Comparison of ENCODE assay signal across 11 cellular contexts in the genomic region with DNA sequence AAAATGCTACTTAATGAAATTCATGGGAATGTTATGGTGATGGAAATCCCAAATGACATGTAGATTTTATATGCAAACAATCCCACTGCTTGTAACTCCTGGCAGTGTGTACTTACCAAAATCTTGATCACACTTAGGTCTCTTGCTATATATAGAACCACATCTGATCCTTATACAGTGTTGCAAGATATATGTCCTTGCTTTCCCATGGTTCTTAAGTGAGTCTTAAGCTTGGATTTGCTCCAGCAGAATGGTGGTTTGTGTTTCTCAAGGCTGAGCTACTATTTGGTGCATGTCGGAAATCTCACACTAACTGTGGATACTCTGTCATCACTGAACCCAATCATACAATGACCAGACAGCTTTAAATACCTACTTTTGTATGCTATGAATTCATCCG. TPM values are rescaled to one million over a fixed set of nuclear protein-coding genes. Genes with fewer than 3 reads are reported as not detected.
DNase-seq lines count a peak whose midpoint lies in the region; ATAC-seq and TF ChIP-seq lines count a peak whose summit lies in the region.
"Had no signal": no experiment of that assay in that cellular context is flagged by ENCODE, and none has a peak within 500 bp of the region (broad histone marks: within the 10 kb centered on the region; RNA-seq: fewer than 3 reads in every experiment).

No MANE protein-coding gene starts in this region.

- peak overlapping the region; percentile 3 for H3K4me3 ChIP-seq in brain microvascular endothelial cell (ENCODE audit: low read depth, low read length)

- peak overlapping the region; percentile 99 for H3K27ac ChIP-seq in brain microvascular endothelial cell

- no peak overlapping the region for H3K27ac Mint-ChIP-seq in activated CD4-positive, alpha-beta memory T cell treated with anti-CD3 and anti-CD28 coated beads, Interleukin-2, amount 10 ng/mL, durations not matched to agents 7 days and 5 days

- ATAC-seq in GM18907 (IDR thresholded peaks at IDR 0.05; ENCODE audit: unreplicated experiment): no peak
- ATAC-seq: stimulated activated naive CD8-positive, alpha-beta T cell treated with anti-CD3 and anti-CD28 coated beads, Interleukin-15, amount 100 ng/mL, for 72 hours had no signal

- H3K27me3 Mint-ChIP-seq in activated CD4-positive, alpha-beta memory T cell treated with anti-CD3 and anti-CD28 coated beads, Interleukin-2, amount 10 ng/mL, durations not matched to agents 7 days and 5 days: no peaks in the 10 kb centered on the region
- H3K27me3 Mint-ChIP-seq: stimulated activated naive CD8-positive, alpha-beta T cell treated with anti-CD3 and anti-CD28 coated beads, Interleukin-15, amount 100 ng/mL, for 72 hours had no signal

- peaks cover 3% of the 10 kb centered on the region for H3K4me1 Mint-ChIP-seq in activated CD4-positive, alpha-beta memory T cell treated with anti-CD3 and anti-CD28 coated beads, Interleukin-2, amount 10 ng/mL, durations not matched to agents 7 days and 5 days

- DNase-seq in A172 (ENCODE audit: low spot score) (peak; percentile 78), HS-5 (ENCODE audit: low read depth) (peak; percentile 82), brain microvascular endothelial cell (peak; percentile 96), kidney tubule cell (ENCODE audit: low spot score) (peak; percentile 60), NCI-H524 treated with DMSO at 0.1 percent for 48 hours (lab: John Stamatoyannopoulos, UW) (no peak)
- no peak for DNase-seq in activated CD4-positive, alpha-beta memory T cell treated with anti-CD3 and anti-CD28 coated beads, Interleukin-2, amount 10 ng/mL, durations not matched to agents 7 days and 5 days
- no peak for DNase-seq in stimulated activated CD4-positive, alpha-beta T cell treated with anti-CD3 and anti-CD28 coated beads, Interleukin-4, amount 100 ng/mL, for 1 hour
- DNase-seq: NCI-H1436 treated with DMSO at 0.1 percent for 48 hours; stimulated activated naive CD8-positive, alpha-beta T cell treated with anti-CD3 and anti-CD28 coated beads, Interleukin-15, amount 100 ng/mL, for 72 hours had no signal

- in situ Hi-C loops in brain microvascular endothelial cell (cut with HindIII; ENCODE audit: low pct_ligation_motif_present, low sequenced_read_pairs): no loop called here

- CTCF ChIA-PET in activated CD4-positive, alpha-beta memory T cell treated with anti-CD3 and anti-CD28 coated beads, Interleukin-2, amount 10 ng/mL, durations not matched to agents 7 days and 5 days (lab: Charles Lee): no interaction called here

- no peaks in the 10 kb centered on the region for H3K36me3 ChIP-seq in brain microvascular endothelial cell (replicated peaks)

- peaks cover 2% of the 10 kb centered on the region for H3K9me3 Mint-ChIP-seq in activated CD4-positive, alpha-beta memory T cell treated with anti-CD3 and anti-CD28 coated beads, Interleukin-2, amount 10 ng/mL, durations not matched to agents 7 days and 5 days
- H3K9me3 Mint-ChIP-seq: stimulated activated naive CD8-positive, alpha-beta T cell treated with anti-CD3 and anti-CD28 coated beads, Interleukin-15, amount 100 ng/mL, for 72 hours had no signal

- TF ChIP-seq CTCF in brain microvascular endothelial cell (IDR thresholded peaks at IDR 0.05; ENCODE audit: low read depth, low read length, missing control alignments): no peak

- POLR2A ChIA-PET in activated CD4-positive, alpha-beta memory T cell treated with anti-CD3 and anti-CD28 coated beads, Interleukin-2, amount 10 ng/mL, durations not matched to agents 7 days and 5 days (lab: Charles Lee): no interaction called here

- H3K27me3 ChIP-seq in brain microvascular endothelial cell (replicated peaks): no peaks in the 10 kb centered on the region

- no peaks in the 10 kb centered on the region for H3K36me3 Mint-ChIP-seq in activated CD4-positive, alpha-beta memory T cell treated with anti-CD3 and anti-CD28 coated beads, Interleukin-2, amount 10 ng/mL, durations not matched to agents 7 days and 5 days (ENCODE audit: low read depth)

- no peak overlapping the region for H3K4me3 Mint-ChIP-seq in activated CD4-positive, alpha-beta memory T cell treated with anti-CD3 and anti-CD28 coated beads, Interleukin-2, amount 10 ng/mL, durations not matched to agents 7 days and 5 days
- H3K4me3 Mint-ChIP-seq: stimulated activated naive CD8-positive, alpha-beta T cell treated with anti-CD3 and anti-CD28 coated beads, Interleukin-15, amount 100 ng/mL, for 72 hours had no signal

RNA-seq across cellular contexts. Expression of gene KCNJ15, which starts 50.0 kb away (rescaled TPM):
- total RNA-seq in A172 (2014; rRNA removed; shearing (Covaris generic)): 0.16 TPM in 1 of 2 replicates, not detected in the other
- not detected for total RNA-seq in activated CD4-positive, alpha-beta memory T cell treated with anti-CD3 and anti-CD28 coated beads, Interleukin-2, amount 10 ng/mL, durations not matched to agents 7 days and 5 days
- total RNA-seq: A673 had no signal

Comparison
In these comparisons a context has a peak if more than half of its experiments do, and no peak if none do; other contexts are left out.
1. DNase-seq: peak in A172 (single experiment), HS-5 (single experiment), brain microvascular endothelial cell (single experiment) and kidney tubule cell (single experiment); none in NCI-H524 treated with DMSO at 0.1 percent for 48 hours (single experiment), activated CD4-positive, alpha-beta memory T cell treated with anti-CD3 and anti-CD28 coated beads, Interleukin-2, amount 10 ng/mL, durations not matched to agents 7 days and 5 days (single experiment) and stimulated activated CD4-positive, alpha-beta T cell treated with anti-CD3 and anti-CD28 coated beads, Interleukin-4, amount 100 ng/mL, for 1 hour (single experiment).